In the genomic region with DNA sequence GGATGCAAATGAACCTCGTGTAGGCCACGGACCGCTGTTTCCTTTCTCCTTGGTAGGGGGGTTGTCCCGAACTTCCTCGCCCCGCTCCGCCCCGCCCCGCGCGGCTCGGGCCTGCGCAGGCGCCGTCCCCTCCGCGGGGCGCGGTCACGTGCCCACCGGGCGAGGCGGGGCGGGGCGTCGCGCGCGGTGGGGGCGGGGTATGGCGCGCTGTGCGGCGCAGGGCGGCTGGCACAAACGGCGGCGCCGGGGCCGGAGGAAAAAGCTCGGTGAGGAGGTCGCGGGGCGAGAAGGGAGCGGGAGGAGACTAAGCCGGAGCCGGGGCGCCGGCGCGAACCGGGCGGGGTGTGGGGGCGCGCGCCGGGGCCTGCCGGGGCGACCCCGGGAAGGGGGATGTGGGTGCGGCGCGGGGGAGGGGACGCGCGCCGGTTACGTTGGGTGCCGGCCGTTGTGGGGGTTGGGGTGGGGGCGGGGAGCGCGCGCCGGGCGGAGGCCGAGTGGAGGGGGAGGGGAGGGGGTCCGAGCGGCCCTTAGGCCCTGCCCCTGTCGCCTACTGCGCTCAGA, we compare ENCODE assay signal across 8 cellular contexts. TPM values are rescaled to one million over a fixed set of nuclear protein-coding genes. Genes with fewer than 3 reads are reported as not detected.
DNase-seq lines count a peak whose midpoint lies in the region; ATAC-seq, FAIRE-seq and TF ChIP-seq lines count a peak whose summit lies in the region.

Gene EGLN2 (plus strand): TSS at position 195 of the 561 bp plus-strand sequence. CDS start 1,382 bp downstream, outside the sequence.

- no peak for FAIRE-seq in astrocyte (lab: Jason Lieb, UNC)

- H3K27me3 ChIP-seq in astrocyte (ENCODE audit: insufficient read depth, low read length) = no peaks in the 10 kb centered on the region

- H3K79me2 ChIP-seq in astrocyte (ENCODE audit: insufficient read depth, low read length) = peaks cover 47% of the 10 kb centered on the region

- no peak for DNase-seq in AG04449 (ENCODE audit: low read depth, low spot score)
- DNase-seq in astrocyte (ENCODE audit: low read depth) = no peak
- DNase-seq in iPS-NIHi11 (ENCODE audit: low spot score) = peak; percentile 46
- DNase-seq in stimulated activated naive B cell treated with anti-CD40 and anti-IgM and Interleukin-4, amounts not matched to agents 10 μg/mL and 1 μg/mL and 100 μg/mL, for 72 hours = no peak
- no peak for DNase-seq in NCI-H1694 (lab: John Stamatoyannopoulos, UW)
- DNase-seq in germinal center (ENCODE audit: low spot score) = no peak

- H3K9ac ChIP-seq in astrocyte (ENCODE audit: low read length) = peak within 1 kb of the TSS; percentile 94

- CTCF ChIA-PET in AG04449 (lab: Yijun Ruan, JAX) = interaction anchor here (1.0 to 3.9 kb wide), 4 partner anchors 13 to 136 kb away, joined by 3 to 23 read pairs (median 10); partner anchors contain the start of gene RAB4B

- peak within 1 kb of the TSS; percentile 87 for H2AFZ ChIP-seq in astrocyte (ENCODE audit: low read depth, low read length)

- peak within 1 kb of the TSS; percentile 95 for H3K27ac Mint-ChIP-seq in astrocyte (ENCODE audit: unreplicated experiment)
- H3K27ac Mint-ChIP-seq in stimulated activated naive B cell treated with anti-CD40 and anti-IgM and Interleukin-4, amounts not matched to agents 10 μg/mL and 1 μg/mL and 100 μg/mL, for 72 hours = peak within 1 kb of the TSS; percentile 99

- no peaks in the 10 kb centered on the region for H3K9me3 Mint-ChIP-seq in astrocyte (ENCODE audit: unreplicated experiment)
- H3K9me3 Mint-ChIP-seq in stimulated activated naive B cell treated with anti-CD40 and anti-IgM and Interleukin-4, amounts not matched to agents 10 μg/mL and 1 μg/mL and 100 μg/mL, for 72 hours = no peaks in the 10 kb centered on the region

- H3K9me3 ChIP-seq in astrocyte (ENCODE audit: insufficient read depth, low read depth, low read length) = no peaks in the 10 kb centered on the region

- H3K4me1 Mint-ChIP-seq in astrocyte (ENCODE audit: low read depth, unreplicated experiment) = peaks cover 29% of the 10 kb centered on the region
- H3K4me1 Mint-ChIP-seq in stimulated activated naive B cell treated with anti-CD40 and anti-IgM and Interleukin-4, amounts not matched to agents 10 μg/mL and 1 μg/mL and 100 μg/mL, for 72 hours = peaks cover 63 to 73% of the 10 kb centered on the region in 2 donors

- H3K36me3 ChIP-seq in astrocyte (ENCODE audit: insufficient read depth, low read length) = no peaks in the 10 kb centered on the region

- no peaks in the 10 kb centered on the region for H3K27me3 Mint-ChIP-seq in astrocyte (ENCODE audit: low read depth, unreplicated experiment)
- no peaks in the 10 kb centered on the region for H3K27me3 Mint-ChIP-seq in stimulated activated naive B cell treated with anti-CD40 and anti-IgM and Interleukin-4, amounts not matched to agents 10 μg/mL and 1 μg/mL and 100 μg/mL, for 72 hours

- ATAC-seq in GM19025 (IDR thresholded peaks at IDR 0.05; ENCODE audit: low read depth, unreplicated experiment) (peak; percentile 79), HG03558 (IDR thresholded peaks at IDR 0.05; ENCODE audit: extremely low read depth, unreplicated experiment) (peak; percentile 31)
- ATAC-seq in stimulated activated naive B cell treated with anti-CD40 and anti-IgM and Interleukin-4, amounts not matched to agents 10 μg/mL and 1 μg/mL and 100 μg/mL, for 72 hours (replicated peaks) = peak; percentile 63 to 78

- H3K27ac ChIP-seq in astrocyte (ENCODE audit: low read depth, low read length) = peak within 1 kb of the TSS; percentile 68

- peaks cover 44% of the 10 kb centered on the region for H4K20me1 ChIP-seq in astrocyte (ENCODE audit: insufficient read depth, low read length)

- POLR2A ChIA-PET in AG04449 (lab: Yijun Ruan, JAX) = interaction anchor here (0.6 to 1.1 kb wide), 4 partner anchors 13 to 151 kb away, joined by 3 to 11 read pairs (median 6); partner anchors contain the start of genes COQ8B, ITPKC and RAB4B

- H3K4me3 Mint-ChIP-seq in astrocyte (ENCODE audit: unreplicated experiment) = peak within 1 kb of the TSS; percentile 96
- H3K4me3 Mint-ChIP-seq in stimulated activated naive B cell treated with anti-CD40 and anti-IgM and Interleukin-4, amounts not matched to agents 10 μg/mL and 1 μg/mL and 100 μg/mL, for 72 hours = peak within 1 kb of the TSS; percentile 92 to 93

- H3K4me2 ChIP-seq in astrocyte (ENCODE audit: low read length) = peak within 1 kb of the TSS; percentile 97

- peaks cover 31% of the 10 kb centered on the region for H3K4me1 ChIP-seq in astrocyte (ENCODE audit: insufficient read depth, low read length)

- peaks cover 2% of the 10 kb centered on the region for H3K36me3 Mint-ChIP-seq in astrocyte (ENCODE audit: low read depth, unreplicated experiment)
- peaks cover 41 to 59% of the 10 kb centered on the region in 2 donors for H3K36me3 Mint-ChIP-seq in stimulated activated naive B cell treated with anti-CD40 and anti-IgM and Interleukin-4, amounts not matched to agents 10 μg/mL and 1 μg/mL and 100 μg/mL, for 72 hours

- TF ChIP-seq CTCF in AG04449 (IDR thresholded peaks at IDR 0.05; ENCODE audit: insufficient read depth, low read length, missing control alignments) (no peak), astrocyte (IDR thresholded peaks at IDR 0.05; ENCODE audit: insufficient read depth, low read depth, low read length) (no peak)

- peak within 1 kb of the TSS; percentile 86 for H3K4me3 ChIP-seq in AG04449 (ENCODE audit: low read depth, low read length)
- peak within 1 kb of the TSS; percentile 73 for H3K4me3 ChIP-seq in astrocyte (ENCODE audit: insufficient read depth, low read depth, low read length)

RNA-seq across cellular contexts. Expression of gene EGLN2, which starts in this region (rescaled TPM):
- 82.1 and 84.6 TPM in 2 replicates for total RNA-seq in astrocyte
